In genomic region chr15:23910030-23910429, GRCh38 we compare ENCODE assay signal across 22 cellular contexts.
"Had no signal": no experiment of that assay in that cellular context is flagged by ENCODE, and none has a peak within 500 bp of the region (broad histone marks: within the 10 kb centered on the region; RNA-seq: fewer than 3 reads in every experiment).

No MANE protein-coding gene starts in this region.

- H3K4me3 Mint-ChIP-seq: naive thymus-derived CD8-positive, alpha-beta T cell; stimulated activated effector memory CD8-positive, alpha-beta T cell treated with anti-CD3 and anti-CD28 coated beads, Interleukin-12 subunit alpha, Interleukin-12 subunit beta, amount 100 ng/mL, for 72 hours had no signal

- ATAC-seq: heart right ventricle; naive thymus-derived CD8-positive, alpha-beta T cell; pancreas; right cardiac atrium; sciatic nerve; stimulated activated effector memory CD8-positive, alpha-beta T cell treated with anti-CD3 and anti-CD28 coated beads, Interleukin-12 subunit alpha, Interleukin-12 subunit beta, amount 100 ng/mL, for 72 hours; upper lobe of right lung had no signal

- H3K4me1 Mint-ChIP-seq: naive thymus-derived CD8-positive, alpha-beta T cell; stimulated activated effector memory CD8-positive, alpha-beta T cell treated with anti-CD3 and anti-CD28 coated beads, Interleukin-12 subunit alpha, Interleukin-12 subunit beta, amount 100 ng/mL, for 72 hours had no signal

- H3K79me2 ChIP-seq: hepatocyte had no signal

- H3K27me3 Mint-ChIP-seq: naive thymus-derived CD8-positive, alpha-beta T cell had no signal

- H3K36me3 ChIP-seq: heart right ventricle, left ventricle myocardium inferior, pancreas, prostate gland, stomach, thyroid gland, transverse colon, upper lobe of right lung had no signal

- H3K9me3 ChIP-seq: left ventricle myocardium inferior, pancreas, prostate gland, testis, thyroid gland, transverse colon, upper lobe of right lung had no signal

- H2AFZ ChIP-seq: hepatocyte had no signal

- H3K27ac ChIP-seq: heart right ventricle, hepatocyte, left ventricle myocardium inferior, pancreas, prostate gland, skin epidermis, stomach, testis, thyroid gland, transverse colon, upper lobe of right lung had no signal

- H3K36me3 Mint-ChIP-seq: naive thymus-derived CD8-positive, alpha-beta T cell; stimulated activated effector memory CD8-positive, alpha-beta T cell treated with anti-CD3 and anti-CD28 coated beads, Interleukin-12 subunit alpha, Interleukin-12 subunit beta, amount 100 ng/mL, for 72 hours had no signal

- H3K4me2 ChIP-seq: hepatocyte had no signal

- H3K27me3 ChIP-seq: hepatocyte, pancreas, testis, thyroid gland, transverse colon, upper lobe of right lung had no signal

- H3K4me3 ChIP-seq: heart right ventricle, hepatocyte, left ventricle myocardium inferior, lung, pancreas, prostate gland, skin epidermis, stomach, testis, thyroid gland, transverse colon, upper lobe of right lung had no signal

- H3K27ac Mint-ChIP-seq: naive thymus-derived CD8-positive, alpha-beta T cell; stimulated activated effector memory CD8-positive, alpha-beta T cell treated with anti-CD3 and anti-CD28 coated beads, Interleukin-12 subunit alpha, Interleukin-12 subunit beta, amount 100 ng/mL, for 72 hours had no signal

- H3K4me1 ChIP-seq: heart right ventricle, left ventricle myocardium inferior, pancreas, prostate gland, stomach, testis, thyroid gland, transverse colon, upper lobe of right lung had no signal

- DNase-seq: heart right ventricle; islet precursor cell; left ventricle myocardium inferior; naive thymus-derived CD8-positive, alpha-beta T cell; nucleus accumbens; pancreas; posterior cingulate gyrus; retina; right cardiac atrium; stimulated activated CD4-positive, alpha-beta T cell treated with anti-CD3 and anti-CD28 coated beads, Interleukin-4, amount 100 ng/mL, for 24 hours; stimulated activated naive CD4-positive, alpha-beta T cell; stomach; testis; thyroid gland; transverse colon; upper lobe of right lung had no signal
